Comparison of ENCODE assay signal across 24 cellular contexts in genomic region chr6:14772188-14772587, GRCh38.
DNase-seq lines count a peak whose midpoint lies in the region; ATAC-seq, FAIRE-seq and TF ChIP-seq lines count a peak whose summit lies in the region.
"Had no signal": no experiment of that assay in that cellular context is flagged by ENCODE, and none has a peak within 500 bp of the region (broad histone marks: within the 10 kb centered on the region; RNA-seq: fewer than 3 reads in every experiment).

No MANE protein-coding gene starts in this region.

- no peaks in the 10 kb centered on the region for H3K4me1 ChIP-seq in PC-3 (ENCODE audit: insufficient read depth, low read length)
- no peaks in the 10 kb centered on the region for H3K4me1 ChIP-seq in keratinocyte (ENCODE audit: control insufficient read depth, extremely low read depth, insufficient read depth, low read length)
- no peaks in the 10 kb centered on the region for H3K4me1 ChIP-seq in left lung

- no peaks in the 10 kb centered on the region for H3F3A ChIP-seq in PC-3 (ENCODE audit: low read length, unreplicated experiment)

- H3K4me2 ChIP-seq in PC-3 (ENCODE audit: low read length) (no peak overlapping the region), keratinocyte (ENCODE audit: control insufficient read depth, extremely low read depth, insufficient read depth, low read depth, low read length) (no peak overlapping the region)
- H3K4me2 ChIP-seq: BLaER1 had no signal

- H3K9me1 ChIP-seq in keratinocyte (ENCODE audit: control insufficient read depth, extremely low read depth, insufficient read depth, low read length): no peaks in the 10 kb centered on the region

- dilution Hi-C loops in keratinocyte (cut with MboI; ENCODE audit: extremely low pct_ligation_motif_present, low sequenced_read_pairs): no loop called here

- TF ChIP-seq CTCF in PC-3 (conservative IDR thresholded peaks at IDR 0.05; ENCODE audit: low read depth, low read length) (no peak), keratinocyte (optimal IDR thresholded peaks at IDR 0.05 in 1 of 3, IDR thresholded peaks at IDR 0.05 in 1 of 3, conservative IDR thresholded peaks at IDR 0.05 in 1 of 3; ENCODE audit: extremely low read depth in 1 of 3, insufficient read depth in 2 of 3, low read length in 3 of 3) (no peak), type B pancreatic cell (conservative IDR thresholded peaks at IDR 0.05) (no peak), left lung (IDR thresholded peaks at IDR 0.05) (no peak)

- intact Hi-C loops in PC-3 (cut with micrococcal nuclease) (no loop called here), left lung (cut with DNase I) (no loop called here)

- 0 out of 2 replicates have a peak overlapping the region, but pooled peaks have one; percentile 15 for H2AFZ ChIP-seq in PC-3 (ENCODE audit: low read length)
- H2AFZ ChIP-seq in keratinocyte (ENCODE audit: control insufficient read depth, low read length): peak overlapping the region; percentile 4

- H3K36me3 ChIP-seq in PC-3 (ENCODE audit: low read depth, low read length) (no peaks in the 10 kb centered on the region), keratinocyte (ENCODE audit: control insufficient read depth in 2 of 2, extremely low read depth in 1 of 2, insufficient read depth in 2 of 2, low read length in 2 of 2) (no peaks in the 10 kb centered on the region), left lung (no peaks in the 10 kb centered on the region)
- H3K36me3 ChIP-seq: BLaER1 had no signal

- H3K9me3 ChIP-seq in PC-3 (ENCODE audit: low read length) (no peaks in the 10 kb centered on the region), keratinocyte (ENCODE audit: control insufficient read depth, low read depth, low read length) (no peaks in the 10 kb centered on the region), left lung (no peaks in the 10 kb centered on the region)
- H3K9me3 ChIP-seq: BLaER1 had no signal

- peaks cover 28% of the 10 kb centered on the region for H3K4me1 Mint-ChIP-seq in type B pancreatic cell (ENCODE audit: unreplicated experiment)

- no peaks in the 10 kb centered on the region for H3K9me2 ChIP-seq in PC-3 (replicated peaks; ENCODE audit: low read length)

- POLR2A ChIA-PET in PC-3 (lab: Charles Lee; ENCODE audit: unreplicated experiment): no interaction called here

- peak overlapping the region; percentile 71 for H3K27ac Mint-ChIP-seq in type B pancreatic cell
- H3K27ac Mint-ChIP-seq: CD4-positive, alpha-beta T cell had no signal

- no peaks in the 10 kb centered on the region for H3K27me3 ChIP-seq in PC-3 (ENCODE audit: low read length)
- H3K27me3 ChIP-seq in keratinocyte (ENCODE audit: control insufficient read depth, extremely low read depth, insufficient read depth, low read length): no peaks in the 10 kb centered on the region
- H3K27me3 ChIP-seq in left lung: no peaks in the 10 kb centered on the region
- H3K27me3 ChIP-seq: BLaER1 had no signal

- CTCF ChIA-PET in PC-3 (lab: Charles Lee): no interaction called here

- H3K36me3 Mint-ChIP-seq in type B pancreatic cell: no peaks in the 10 kb centered on the region

- no peak for FAIRE-seq in keratinocyte (lab: Jason Lieb, UNC)
- FAIRE-seq: G401.6, GM12892 had no signal

- H3K9ac ChIP-seq in PC-3 (ENCODE audit: low read length) (no peak overlapping the region), keratinocyte (ENCODE audit: control insufficient read depth, extremely low read depth, insufficient read depth, low read length) (no peak overlapping the region)
- H3K9ac ChIP-seq: BLaER1 had no signal

- no peak overlapping the region for H3K27ac ChIP-seq in PC-3 (ENCODE audit: low read length)
- no peak overlapping the region for H3K27ac ChIP-seq in keratinocyte (ENCODE audit: control insufficient read depth, insufficient read depth, low read length)
- H3K27ac ChIP-seq in left lung: no peak overlapping the region
- H3K27ac ChIP-seq: BLaER1 had no signal

- H3K9me3 Mint-ChIP-seq in type B pancreatic cell: peaks cover 9% of the 10 kb centered on the region
- H3K9me3 Mint-ChIP-seq: CD4-positive, alpha-beta T cell had no signal

- ATAC-seq in PC-3 (no peak), left lung (no peak), HG02678 (IDR thresholded peaks at IDR 0.05; ENCODE audit: unreplicated experiment) (no peak), HG02798 (IDR thresholded peaks at IDR 0.05; ENCODE audit: poor library complexity, unreplicated experiment) (no peak)
- ATAC-seq: Panc1, SK-N-SH treated with all-trans-retinoic acid at 6 μM for 48 hours had no signal

- H3K27me3 Mint-ChIP-seq in type B pancreatic cell: no peaks in the 10 kb centered on the region
- H3K27me3 Mint-ChIP-seq: CD4-positive, alpha-beta T cell had no signal

- H3K4me3 ChIP-seq in PC-3 (ENCODE audit: low read length): no peak overlapping the region
- no peak overlapping the region for H3K4me3 ChIP-seq in keratinocyte (ENCODE audit: control insufficient read depth in 2 of 3, extremely low read depth in 1 of 3, insufficient read depth in 2 of 3, low read depth in 1 of 3, low read length in 3 of 3)
- H3K4me3 ChIP-seq in left lung: no peak overlapping the region
- H3K4me3 ChIP-seq: BLaER1 had no signal

- DNase-seq in ELF-1 (ENCODE audit: low read depth, low spot score) (peak; percentile 44), PC-3 (no peak), keratinocyte (ENCODE audit: low read depth, low spot score) (no peak), type B pancreatic cell (ENCODE audit: extremely low spot score, unreplicated experiment) (no peak), left lung (no peak)
- DNase-seq: CD4-positive, alpha-beta T cell; COR-L47; DMS 273 treated with DMSO at 0.1 percent for 48 hours; DND-41; GOT3; MM.1S; NCI-H1048; NCI-H1436; NCI-H187 treated with DMSO at 0.1 percent for 48 hours; NCI-H510A; NK-92 treated with Interleukin-12 subunit alpha and Interleukin-12 subunit beta, amount 100 ng/mL, for 24 hours; SIG-M5 had no signal

- H3K79me2 ChIP-seq in PC-3 (ENCODE audit: low read length) (no peaks in the 10 kb centered on the region), keratinocyte (ENCODE audit: control insufficient read depth, insufficient read depth, low read length) (no peaks in the 10 kb centered on the region)

- H3K4me3 Mint-ChIP-seq in type B pancreatic cell: peak overlapping the region; percentile 32
- H3K4me3 Mint-ChIP-seq: CD4-positive, alpha-beta T cell had no signal

- H4K20me1 ChIP-seq in PC-3 (ENCODE audit: low read length) (no peaks in the 10 kb centered on the region), keratinocyte (ENCODE audit: control insufficient read depth, extremely low read depth, insufficient read depth, low read length) (no peaks in the 10 kb centered on the region)
- H4K20me1 ChIP-seq: BLaER1 had no signal

- BruUV-seq in PC-3 (replicated peaks; lab: Mats Ljungman, UMichigan): no TSS peak
